10 cellular contexts compared by ENCODE assay signal in the genomic region with DNA sequence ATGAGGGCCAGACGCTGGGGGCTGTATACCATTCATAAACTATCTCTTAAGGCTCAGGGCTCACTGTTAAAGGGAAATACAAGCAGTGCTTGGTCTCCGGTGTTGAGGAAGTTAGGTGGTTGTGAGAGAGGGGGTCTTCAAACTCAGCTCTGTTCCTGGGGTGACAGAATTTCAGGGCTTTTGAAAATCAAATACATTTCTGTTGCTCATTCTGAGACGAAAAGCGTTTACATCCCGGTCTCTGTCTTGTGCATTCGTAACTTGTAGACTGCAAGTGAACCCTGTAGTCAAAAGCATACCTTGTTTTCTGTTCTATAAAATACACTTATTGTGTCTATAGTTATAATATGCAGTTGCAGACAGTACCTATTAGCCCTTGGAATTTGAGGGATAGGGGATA. TPM values are rescaled to one million over a fixed set of nuclear protein-coding genes. Genes with fewer than 3 reads are reported as not detected.
DNase-seq lines count a peak whose midpoint lies in the region; ATAC-seq, FAIRE-seq and TF ChIP-seq lines count a peak whose summit lies in the region.
"Had no signal": no experiment of that assay in that cellular context is flagged by ENCODE, and none has a peak within 500 bp of the region (broad histone marks: within the 10 kb centered on the region; RNA-seq: fewer than 3 reads in every experiment).

No MANE protein-coding gene starts in this region.

- no peaks in the 10 kb centered on the region; the same call in 1 of the 2 replicates for H3K9me3 Mint-ChIP-seq in HFFc6

- H3K9ac ChIP-seq in GM12878 (ENCODE audit: control insufficient read depth, insufficient read depth, low read length), result no peak overlapping the region
- peak overlapping the region; percentile 64 for H3K9ac ChIP-seq in mesenchymal stem cell (ENCODE audit: low read length)

- TF ChIP-seq CTCF in BE2C (IDR thresholded peaks at IDR 0.05; ENCODE audit: low read depth, low read length) (no peak), HL-60 (IDR thresholded peaks at IDR 0.05; ENCODE audit: insufficient read depth, low read length) (no peak), GM12878 (IDR thresholded peaks at IDR 0.05 in 2 of 3, conservative IDR thresholded peaks at IDR 0.05 in 1 of 3; ENCODE audit: control insufficient read depth in 2 of 3, extremely low read depth in 1 of 3, insufficient read depth in 1 of 3, low read depth in 3 of 3, low read length in 3 of 3) (no peak), body of pancreas (IDR thresholded peaks at IDR 0.05) (no peak), HFFc6 (IDR thresholded peaks at IDR 0.05) (no peak)

- in situ Hi-C loops in GM12878 (cut with MboI), result no loop called here

- no peak overlapping the region for H2BK5ac ChIP-seq in mesenchymal stem cell (ENCODE audit: low read depth, low read length, poor library complexity, severe bottlenecking)

- no peak overlapping the region for H3K23ac ChIP-seq in mesenchymal stem cell (ENCODE audit: low read length in 2 of 2)

- no peak overlapping the region for H3K27ac Mint-ChIP-seq in HFFc6

- H2AK5ac ChIP-seq in mesenchymal stem cell (ENCODE audit: low read length, severe bottlenecking), result no peak overlapping the region

- TF ChIP-seq POLR2A in GM12878 (IDR thresholded peaks at IDR 0.05; ENCODE audit: low read depth, low read length) (no peak), body of pancreas (IDR thresholded peaks at IDR 0.05) (no peak)

- no peak overlapping the region for H2BK15ac ChIP-seq in mesenchymal stem cell (ENCODE audit: low read depth, poor library complexity, severe bottlenecking)

- H2AFZ ChIP-seq in GM12878 (ENCODE audit: control insufficient read depth, low read depth, low read length) (no peak overlapping the region), mesenchymal stem cell (ENCODE audit: low read depth, low read length) (no peak overlapping the region)

- SMC1A ChIA-PET in GM12878 (lab: Charles Lee; ENCODE audit: uncharacterized antibody, unreplicated experiment), result interaction anchor here (1.1 kb wide), 1 partner anchor 213 kb away, joined by 3 read pairs; no protein-coding TSS in a partner anchor

- no peak overlapping the region for H3K4me2 ChIP-seq in GM12878 (ENCODE audit: control insufficient read depth, insufficient read depth)
- H3K4me2 ChIP-seq in mesenchymal stem cell (ENCODE audit: low read length, poor library complexity, severe bottlenecking), result no peak overlapping the region

- RAD21 ChIA-PET in GM12878 (lab: Charles Lee; ENCODE audit: unreplicated experiment), result interaction anchor here (1.0 to 2.4 kb wide), 2 partner anchors 33 to 213 kb away, joined by 3 to 6 read pairs; no protein-coding TSS in a partner anchor

- H4K8ac ChIP-seq in mesenchymal stem cell (ENCODE audit: low read length), result no peak overlapping the region

- no peak overlapping the region for H3K4ac ChIP-seq in mesenchymal stem cell (ENCODE audit: low read depth in 1 of 2, low read length in 2 of 2)

- H2BK120ac ChIP-seq in mesenchymal stem cell (ENCODE audit: low read depth, low read length), result no peak overlapping the region

- no peaks in the 10 kb centered on the region for H3K9me3 ChIP-seq in BE2C
- no peaks in the 10 kb centered on the region; the same call in 2 of the 3 replicates for H3K9me3 ChIP-seq in GM12878 (replicated peaks; ENCODE audit: control insufficient read depth, insufficient read depth, low read length)
- no peaks in the 10 kb centered on the region for H3K9me3 ChIP-seq in mesenchymal stem cell (ENCODE audit: control insufficient read depth, low read length)
- no peaks in the 10 kb centered on the region for H3K9me3 ChIP-seq in body of pancreas

- peaks cover 22% of the 10 kb centered on the region for H3K4me1 Mint-ChIP-seq in HFFc6 (ENCODE audit: low read depth)

- no peak overlapping the region for H3K27ac ChIP-seq in HL-60 (replicated peaks)
- no peak overlapping the region for H3K27ac ChIP-seq in GM12878 (ENCODE audit: control insufficient read depth, insufficient read depth)
- H3K27ac ChIP-seq in mesenchymal stem cell (ENCODE audit: low read length, poor library complexity, severe bottlenecking), result no peak overlapping the region
- no peak overlapping the region for H3K27ac ChIP-seq in body of pancreas

- no peak for TF ChIP-seq RAD21 in GM12878 (IDR thresholded peaks at IDR 0.05; ENCODE audit: insufficient read depth, low read depth, low read length)

- CTCF ChIA-PET in GM12878 (lab: Yijun Ruan, JAX), result interaction anchor here (0.7 to 1.2 kb wide), 3 partner anchors 12 to 229 kb away, joined by 3 to 4 read pairs (median 3); no protein-coding TSS in a partner anchor

- H3K4me3 ChIP-seq in BE2C (ENCODE audit: low read depth, low read length) (peak overlapping the region; percentile 60), HL-60 (replicated peaks; ENCODE audit: insufficient read depth, low read length) (peak overlapping the region; percentile 66), GM12878 (no peak overlapping the region), mesenchymal stem cell (ENCODE audit: insufficient read depth in 1 of 2, low read depth in 1 of 2, low read length in 2 of 2) (peak overlapping the region in 1 of 2 experiments; percentile 77), body of pancreas (no peak overlapping the region)
- H3K4me3 ChIP-seq: K562 had no signal

- POLR2A ChIA-PET in GM12878 (lab: Charles Lee), result no interaction called here

- peaks cover 16% of the 10 kb centered on the region for H3K4me1 ChIP-seq in BE2C
- H3K4me1 ChIP-seq in GM12878 (ENCODE audit: control insufficient read depth, insufficient read depth, low read length), result peaks cover 10% of the 10 kb centered on the region
- H3K4me1 ChIP-seq in mesenchymal stem cell (ENCODE audit: control insufficient read depth, insufficient read depth, low read depth, low read length), result peaks cover 9% of the 10 kb centered on the region
- H3K4me1 ChIP-seq in body of pancreas, result peaks cover 32% of the 10 kb centered on the region

- no peak overlapping the region; the same call in 1 of the 2 replicates for H3K4me3 Mint-ChIP-seq in HFFc6

- WGBS in GM12878 (ENCODE audit: insufficient coverage, insufficient replicate concordance, low lambda C conversion rate, missing lambda C conversion rate), result under 1% methylated on average over 6 of the region's 6 CpGs
- WGBS in mesenchymal stem cell, result 95% methylated on average over 4 of the region's 6 CpGs
- 75 to 76% methylated on average over 6 of the region's 6 CpGs for WGBS in body of pancreas, 2 donors

- H3K36me3 Mint-ChIP-seq in HFFc6 (ENCODE audit: low read depth), result no peaks in the 10 kb centered on the region

- no peak overlapping the region for H4K91ac ChIP-seq in mesenchymal stem cell (ENCODE audit: low read length)

- peaks cover 6% of the 10 kb centered on the region for H3K27me3 Mint-ChIP-seq in HFFc6 (ENCODE audit: insufficient read depth)

- H3K18ac ChIP-seq in mesenchymal stem cell (ENCODE audit: low read depth in 1 of 2, low read length in 2 of 2), result no peak overlapping the region

- H4K20me1 ChIP-seq in GM12878 (ENCODE audit: control insufficient read depth, insufficient read depth), result no peaks in the 10 kb centered on the region

- no peak overlapping the region for H2BK12ac ChIP-seq in mesenchymal stem cell (ENCODE audit: low read length in 2 of 2)

- BruUV-seq in GM12878 (replicated peaks; lab: Mats Ljungman, UMichigan), result no TSS peak

- intact Hi-C loops in GM12878 (cut with micrococcal nuclease; ENCODE audit: unreplicated experiment) (loop anchor here (5.0 kb wide), 2 partner anchors 87 to 553 kb away; no protein-coding TSS in a partner anchor), body of pancreas (cut with DNase I) (no loop called here)

- no peaks in the 10 kb centered on the region for H3K79me1 ChIP-seq in mesenchymal stem cell (replicated peaks; ENCODE audit: low read length, poor library complexity, severe bottlenecking)

- no peaks in the 10 kb centered on the region for H3K27me3 ChIP-seq in BE2C
- H3K27me3 ChIP-seq in HL-60 (ENCODE audit: insufficient read depth, poor library complexity, severe bottlenecking), result no peaks in the 10 kb centered on the region
- peaks cover 0 to 13% of the 10 kb centered on the region in 2 experiments; a peak in 2 of 4 replicates for H3K27me3 ChIP-seq in GM12878 (replicated peaks in 1 of 2; ENCODE audit: control insufficient read depth in 2 of 2, insufficient read depth in 2 of 2, low read length in 1 of 2)
- peaks cover 0 to 8% of the 10 kb centered on the region in 2 experiments for H3K27me3 ChIP-seq in mesenchymal stem cell (ENCODE audit: control insufficient read depth in 1 of 2, insufficient read depth in 1 of 2, low read length in 2 of 2)
- no peaks in the 10 kb centered on the region for H3K27me3 ChIP-seq in body of pancreas

- H3K36me3 ChIP-seq in BE2C, result no peaks in the 10 kb centered on the region
- no peaks in the 10 kb centered on the region for H3K36me3 ChIP-seq in GM12878 (ENCODE audit: control insufficient read depth in 2 of 2, insufficient read depth in 2 of 2, low read length in 1 of 2)
- H3K36me3 ChIP-seq in mesenchymal stem cell (ENCODE audit: control insufficient read depth in 1 of 2, insufficient read depth in 2 of 2, low read depth in 1 of 2, low read length in 2 of 2), result peaks cover 0 to 4% of the 10 kb centered on the region in 2 experiments
- no peaks in the 10 kb centered on the region for H3K36me3 ChIP-seq in body of pancreas (replicated peaks in 1 of 2; ENCODE audit: insufficient read depth in 1 of 2, low read depth in 2 of 2)

- no peaks in the 10 kb centered on the region for H3K79me2 ChIP-seq in GM12878 (ENCODE audit: control insufficient read depth, insufficient read depth, low read length)

- DNase-seq in BE2C (no peak), HL-60 (ENCODE audit: low read depth in 1 of 2, low spot score in 1 of 2) (no peak), GM12878 (ENCODE audit: low read depth, low spot score) (no peak), mesenchymal stem cell (no peak), amniotic stem cell (lab: John Stamatoyannopoulos, UW) (no peak), body of pancreas (no peak), HFFc6 (no peak)
- DNase-seq in effector CD8-positive, alpha-beta T cell (lab: John Stamatoyannopoulos, UW), result no peak
- DNase-seq: EL had no signal

- ATAC-seq in GM12878 (no peak), body of pancreas (no peak)
- ATAC-seq: K562 had no signal

- TF ChIP-seq EP300 in GM12878 (IDR thresholded peaks at IDR 0.05; ENCODE audit: borderline replicate concordance in 1 of 2, control insufficient read depth in 1 of 2, low read depth in 2 of 2, low read length in 2 of 2), result no peak

- H3K14ac ChIP-seq in mesenchymal stem cell (ENCODE audit: low read length in 2 of 2), result no peak overlapping the region

- FAIRE-seq in GM12878 (lab: Jason Lieb, UNC), result no peak
- FAIRE-seq: K562 had no signal

RNA-seq across cellular contexts. Expression of a gene that starts 1.7 kb away (rescaled TPM):
- 42.5 TPM for polyA plus RNA-seq in BE2C (2012; ENCODE audit: insufficient read depth, insufficient read length, low read depth)
- total RNA-seq in GM12878 (2013; cell fraction: nucleolus; rRNA removed), result 3.7 and 6.7 TPM in 2 replicates
- 0.23 and 0.27 TPM in 2 replicates for total RNA-seq in GM12878 (2014; rRNA removed)
- 0.22 and 0.32 TPM in 2 replicates for total RNA-seq in GM12878 (2014; rRNA removed; fragmentation: Illumina TruSeq; extraction: Trizol)
- 0.80 and 1.1 TPM in 2 replicates for total RNA-seq in GM12878 (2021)
- polyA plus RNA-seq in GM12878 (2011; ENCODE audit: low read depth), result not detected
- polyA plus RNA-seq in GM12878 (2011; rRNA removed), result 2.5 and 5.9 TPM in 2 replicates
- 9.8 and 14.1 TPM in 2 replicates for polyA plus RNA-seq in GM12878 (2011; cell fraction: cytosol; rRNA removed)
- polyA plus RNA-seq in GM12878 (2011; cell fraction: nucleus; rRNA removed), result 16.1 and 17.5 TPM in 2 replicates
- 0.07 TPM in 1 of 2 replicates, not detected in the other for polyA plus RNA-seq in GM12878 (2012)
- 0.28 TPM in 1 of 2 replicates, not detected in the other for polyA plus RNA-seq in GM12878 (2014; fragmentation: Illumina TruSeq; extraction: Trizol)
- under 1 TPM; 0.05 to 0.35 TPM for polyA plus RNA-seq in GM12878 (2014; fragmentation: Nextera tagmentation; extraction: Ambion mirVana)
- polyA plus RNA-seq in GM12878 (2014; rRNA removed), result 0.22 and 0.23 TPM in 2 replicates
- under 1 TPM; 0.35 to 0.79 TPM for polyA plus RNA-seq in GM12878 (2016; fragmentation: Nextera tagmentation; extraction: Ambion mirVana)
- polyA minus RNA-seq in GM12878 (2011; rRNA and poly(A)+ RNA removed), result 20.2 and 26.3 TPM in 2 replicates
- 2.4 and 6.5 TPM in 2 replicates for polyA minus RNA-seq in GM12878 (2011; cell fraction: cytosol; rRNA and poly(A)+ RNA removed)
- polyA minus RNA-seq in GM12878 (2011; cell fraction: nucleus; rRNA and poly(A)+ RNA removed), result 11.8 and 20.2 TPM in 2 replicates
- 2.0 TPM for polyA plus RNA-seq in mesenchymal stem cell (2013, experiment 1 of 2)
- 2.3 TPM for polyA plus RNA-seq in mesenchymal stem cell (2013, experiment 2 of 2)
- 10 to 100 TPM in 1 of 2 donors, 1 to 10 TPM in 1; 5.7 to 12.9 TPM for total RNA-seq in body of pancreas
- total RNA-seq in HFFc6 (2021; fragmentation: NEBNext Ultra II Directional; extraction: Animal tissue kit (Norgen Biotek cat#: 25700)), result 10 to 100 TPM in 4 of 6 experiments, 1 to 10 TPM in 2; 5.7 to 19.4 (median 14.4) TPM

Comparison
In these comparisons a context has a peak if more than half of its experiments do, and no peak if none do; other contexts are left out.
1. H3K4me3 ChIP-seq: peak in BE2C (single experiment) and HL-60 (single experiment); none in GM12878 (single experiment) and body of pancreas (0 of 2).